ENCODE assay signal across 17 cellular contexts in the genomic region with DNA sequence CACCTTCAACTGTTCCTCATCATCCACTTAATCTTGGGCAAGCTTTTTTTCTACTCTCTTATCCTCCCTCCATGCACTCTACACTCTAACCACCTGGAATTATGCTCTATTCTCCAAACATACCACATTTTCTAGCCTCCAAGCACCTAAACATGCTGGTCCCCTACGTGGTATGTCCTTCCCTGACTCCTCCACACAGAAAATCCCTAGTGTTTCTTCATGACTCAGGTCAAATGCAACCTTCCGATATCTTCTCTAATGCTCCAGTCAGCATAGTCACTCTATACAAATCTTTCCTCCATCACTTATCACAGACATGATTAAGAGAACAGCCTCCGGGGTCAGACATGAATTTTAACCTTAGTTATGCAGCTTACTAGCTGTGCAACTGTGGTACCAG.
"Had no signal": no experiment of that assay in that cellular context is flagged by ENCODE, and none has a peak within 500 bp of the region (broad histone marks: within the 10 kb centered on the region; RNA-seq: fewer than 3 reads in every experiment).

No MANE protein-coding gene starts in this region.

- DNase-seq: activated CD4-positive, alpha-beta T cell treated with anti-CD3 and anti-CD28 coated beads for 1 hour; activated CD4-positive, alpha-beta T cell treated with anti-CD3 and anti-CD28 coated beads, Interleukin-2, amount 50 U/mL, for 48 hours; activated naive CD4-positive, alpha-beta T cell treated with anti-CD3 and anti-CD28 coated beads for 36 hours; esophagus squamous epithelium; hippocampal formation; kidney; mesenchymal stem cell; stimulated activated CD4-positive, alpha-beta T cell treated with anti-CD3 and anti-CD28 coated beads, Interleukin-4, amount 100 ng/mL, for 24 hours; stimulated activated naive CD8-positive, alpha-beta T cell treated with anti-CD3 and anti-CD28 coated beads, Interleukin-15, Interleukin-2, amounts not matched to agents 100 U/mL and 50 U/mL, for 24 hours; SW 1271 had no signal

- H3K27ac ChIP-seq: esophagus squamous epithelium, prostate gland, transverse colon had no signal

- H3K4me3 Mint-ChIP-seq: activated naive CD4-positive, alpha-beta T cell treated with anti-CD3 and anti-CD28 coated beads for 36 hours; nephron had no signal

- H3K4me1 ChIP-seq: esophagus squamous epithelium, prostate gland, transverse colon had no signal

- H3K27me3 ChIP-seq: body of pancreas, esophagus squamous epithelium, transverse colon had no signal

- H3K27ac Mint-ChIP-seq: activated naive CD4-positive, alpha-beta T cell treated with anti-CD3 and anti-CD28 coated beads for 36 hours; activated T-helper 2 cell treated with anti-CD3 and anti-CD28 coated beads, Interferon-gamma antibody, Interleukin-2, Interleukin-4, amounts not matched to agents 10 μg/mL and 5 μg/mL and 100 μg/mL, durations not matched to agents 14 hours and 24 hours and 36 hours; nephron had no signal

- H3K9me3 ChIP-seq: body of pancreas, esophagus squamous epithelium, left ventricle myocardium inferior, prostate gland, transverse colon had no signal

- H3K4me3 ChIP-seq: body of pancreas, esophagus squamous epithelium, left ventricle myocardium inferior, prostate gland, skin epidermis, transverse colon had no signal

- H3K9me3 Mint-ChIP-seq: activated naive CD4-positive, alpha-beta T cell treated with anti-CD3 and anti-CD28 coated beads for 36 hours; activated T-helper 2 cell treated with anti-CD3 and anti-CD28 coated beads, Interferon-gamma antibody, Interleukin-2, Interleukin-4, amounts not matched to agents 10 μg/mL and 5 μg/mL and 100 μg/mL, durations not matched to agents 14 hours and 24 hours and 36 hours; nephron had no signal

- ATAC-seq: body of pancreas; stimulated activated naive CD8-positive, alpha-beta T cell treated with anti-CD3 and anti-CD28 coated beads, Interleukin-15, Interleukin-2, amounts not matched to agents 100 U/mL and 50 U/mL, for 24 hours had no signal
